ENCODE assay signal across 22 cellular contexts in genomic region chr4:84912741-84913140, GRCh38. TPM values are rescaled to one million over a fixed set of nuclear protein-coding genes. Genes with fewer than 3 reads are reported as not detected.
DNase-seq lines count a peak whose midpoint lies in the region; ATAC-seq and TF ChIP-seq lines count a peak whose summit lies in the region.
"Had no signal": no experiment of that assay in that cellular context is flagged by ENCODE, and none has a peak within 500 bp of the region (broad histone marks: within the 10 kb centered on the region; RNA-seq: fewer than 3 reads in every experiment).

No MANE protein-coding gene starts in this region.

- DNase-seq in HL-60 (ENCODE audit: low read depth in 1 of 2, low spot score in 1 of 2) (no peak), ascending aorta (ENCODE audit: low spot score in 2 of 2) (no peak), left lung (no peak), tibial artery (no peak), DMS53 (lab: John Stamatoyannopoulos, UW) (no peak), foreskin keratinocyte (no peak)
- DNase-seq in activated effector memory CD4-positive, alpha-beta T cell treated with Interleukin-2 at 50 U/mL for 16 hours: no peak
- DNase-seq in activated naive CD4-positive, alpha-beta T cell treated with anti-CD3 and anti-CD28 coated beads, Interleukin-2, amount 10 ng/mL, durations not matched to agents 7 days and 5 days: no peak
- DNase-seq: 8988T; ACHN; AML-193; BE2C; Calu3; CD4-positive, alpha-beta T cell; CD8-positive, alpha-beta memory T cell; DND-41; GOT3; HFFc6 had no signal

- no peaks in the 10 kb centered on the region for H3K4me1 Mint-ChIP-seq in activated naive CD4-positive, alpha-beta T cell treated with anti-CD3 and anti-CD28 coated beads, Interleukin-2, amount 10 ng/mL, durations not matched to agents 7 days and 5 days
- H3K4me1 Mint-ChIP-seq: CD8-positive, alpha-beta memory T cell had no signal

- peak; percentile 78 for ATAC-seq in left lung
- ATAC-seq in foreskin keratinocyte: no peak
- ATAC-seq: A549 had no signal

- TF ChIP-seq CTCF in HL-60 (IDR thresholded peaks at IDR 0.05; ENCODE audit: insufficient read depth, low read length) (no peak), ascending aorta (IDR thresholded peaks at IDR 0.05) (no peak), left lung (IDR thresholded peaks at IDR 0.05) (no peak), tibial artery (IDR thresholded peaks at IDR 0.05) (no peak), foreskin keratinocyte (conservative IDR thresholded peaks at IDR 0.05) (no peak)

- H3K27ac ChIP-seq in HL-60 (replicated peaks) (0 out of 2 replicates have a peak overlapping the region, but pooled peaks have one; percentile 11), ascending aorta (peak overlapping the region; percentile 64 to 68), left lung (peak overlapping the region in 1 of 2 donors; percentile 11), tibial artery (peak overlapping the region; percentile 28 to 60), foreskin keratinocyte (no peak overlapping the region)
- H3K27ac ChIP-seq: A549; BLaER1 treated with 17β-estradiol and CSF1 and Interleukin-3, amounts not matched to agents 10 nM and 100 nM had no signal

- H3K27me3 ChIP-seq in HL-60 (ENCODE audit: insufficient read depth, poor library complexity, severe bottlenecking): no peaks in the 10 kb centered on the region
- no peaks in the 10 kb centered on the region for H3K27me3 ChIP-seq in ascending aorta
- H3K27me3 ChIP-seq in left lung: no peaks in the 10 kb centered on the region
- H3K27me3 ChIP-seq in tibial artery: no peaks in the 10 kb centered on the region
- H3K27me3 ChIP-seq in foreskin keratinocyte: no peaks in the 10 kb centered on the region
- H3K27me3 ChIP-seq: BE2C; BLaER1 treated with 17β-estradiol and CSF1 and Interleukin-3, amounts not matched to agents 10 nM and 100 nM had no signal

- CTCF ChIA-PET in activated naive CD4-positive, alpha-beta T cell treated with anti-CD3 and anti-CD28 coated beads, Interleukin-2, amount 10 ng/mL, durations not matched to agents 7 days and 5 days (lab: Charles Lee): no interaction called here

- no peaks in the 10 kb centered on the region for H3K27me3 Mint-ChIP-seq in activated naive CD4-positive, alpha-beta T cell treated with anti-CD3 and anti-CD28 coated beads, Interleukin-2, amount 10 ng/mL, durations not matched to agents 7 days and 5 days
- H3K27me3 Mint-ChIP-seq: CD8-positive, alpha-beta memory T cell had no signal

- H3K4me3 ChIP-seq in HL-60 (replicated peaks; ENCODE audit: insufficient read depth, low read length): no peak overlapping the region
- no peak overlapping the region for H3K4me3 ChIP-seq in ascending aorta
- H3K4me3 ChIP-seq in left lung: no peak overlapping the region
- H3K4me3 ChIP-seq in tibial artery: no peak overlapping the region
- H3K4me3 ChIP-seq: A549; BLaER1 treated with 17β-estradiol and CSF1 and Interleukin-3, amounts not matched to agents 10 nM and 100 nM; HAP-1 had no signal

- H3K27ac Mint-ChIP-seq in activated naive CD4-positive, alpha-beta T cell treated with anti-CD3 and anti-CD28 coated beads, Interleukin-2, amount 10 ng/mL, durations not matched to agents 7 days and 5 days: no peak overlapping the region
- H3K27ac Mint-ChIP-seq: CD14-positive monocyte; CD4-positive, alpha-beta T cell; CD8-positive, alpha-beta memory T cell; HFFc6 had no signal

- intact Hi-C loops in ascending aorta (cut with DNase I) (loop anchor here (5.0 kb wide), 1 partner anchor 45 kb away; no protein-coding TSS in a partner anchor), left lung (cut with DNase I) (no loop called here), tibial artery (cut with DNase I; ENCODE audit: low total_unique reads) (no loop called here)

- no peaks in the 10 kb centered on the region for H3K36me3 Mint-ChIP-seq in activated naive CD4-positive, alpha-beta T cell treated with anti-CD3 and anti-CD28 coated beads, Interleukin-2, amount 10 ng/mL, durations not matched to agents 7 days and 5 days
- H3K36me3 Mint-ChIP-seq: CD8-positive, alpha-beta memory T cell had no signal

- no peak overlapping the region for H3K4me3 Mint-ChIP-seq in activated naive CD4-positive, alpha-beta T cell treated with anti-CD3 and anti-CD28 coated beads, Interleukin-2, amount 10 ng/mL, durations not matched to agents 7 days and 5 days
- H3K4me3 Mint-ChIP-seq: CD14-positive monocyte; CD4-positive, alpha-beta T cell; CD8-positive, alpha-beta memory T cell; HFFc6 had no signal

- H3K4me1 ChIP-seq in ascending aorta (peaks cover 11 to 31% of the 10 kb centered on the region in 2 donors), left lung (peaks cover 12 to 65% of the 10 kb centered on the region in 2 donors), tibial artery (peaks cover 0 to 97% (median 36%) of the 10 kb centered on the region in 4 donors), foreskin keratinocyte (no peaks in the 10 kb centered on the region)
- H3K4me1 ChIP-seq: A549 had no signal

- no peaks in the 10 kb centered on the region for H3K36me3 ChIP-seq in ascending aorta
- H3K36me3 ChIP-seq in left lung: no peaks in the 10 kb centered on the region
- H3K36me3 ChIP-seq in tibial artery: no peaks in the 10 kb centered on the region
- H3K36me3 ChIP-seq: BE2C, HAP-1 had no signal

- no peaks in the 10 kb centered on the region for H3K9me3 Mint-ChIP-seq in activated naive CD4-positive, alpha-beta T cell treated with anti-CD3 and anti-CD28 coated beads, Interleukin-2, amount 10 ng/mL, durations not matched to agents 7 days and 5 days
- H3K9me3 Mint-ChIP-seq: HFFc6 had no signal

- no peaks in the 10 kb centered on the region for H3K9me3 ChIP-seq in ascending aorta
- no peaks in the 10 kb centered on the region for H3K9me3 ChIP-seq in left lung
- H3K9me3 ChIP-seq in tibial artery: no peaks in the 10 kb centered on the region
- H3K9me3 ChIP-seq: A549, BE2C, HAP-1 had no signal

RNA-seq across cellular contexts. Expression of gene WDFY3, which starts 53.7 kb away (rescaled TPM):
- total RNA-seq in ascending aorta (30.2 TPM), left lung (100 to 1,000 TPM in 1 of 2 donors, 10 to 100 TPM in 1; 86.7 to 137 TPM), foreskin keratinocyte (37.7 and 46.2 TPM in 2 replicates)
- 3.7 and 4.1 TPM in 2 replicates for polyA plus RNA-seq in foreskin keratinocyte
- polyA plus RNA-seq: CD8-positive, alpha-beta memory T cell had no signal
